In genomic region chr15:45114076-45114750, GRCh38 we compare ENCODE assay signal across 12 cellular contexts. TPM values are rescaled to one million over a fixed set of nuclear protein-coding genes. Genes with fewer than 3 reads are reported as not detected.
A peak's percentile ranks its signal among the peaks of the same experiment; 100 is the strongest.
DNase-seq lines count a peak whose midpoint lies in the region; ATAC-seq and TF ChIP-seq lines count a peak whose summit lies in the region.
"Had no signal": no experiment of that assay in that cellular context is flagged by ENCODE, and none has a peak within 500 bp of the region (broad histone marks: within the 10 kb centered on the region; RNA-seq: fewer than 3 reads in every experiment).

Gene DUOX2 (minus strand): TSS chr15:45114172. CDS start chr15:45113411, 761 bp downstream.
Gene DUOXA2 (plus strand): TSS chr15:45114326. CDS start chr15:45114606, 280 bp downstream.

- peaks cover 75 to 92% (median 85%) of the 10 kb centered on the region in 3 donors for H3K27me3 Mint-ChIP-seq in naive B cell

- H3K36me3 ChIP-seq in BE2C (no peaks in the 10 kb centered on the region), GM06990 (ENCODE audit: control insufficient read depth, insufficient read depth, low read length) (no peaks in the 10 kb centered on the region), ascending aorta (no peaks in the 10 kb centered on the region)

- H3K4me3 ChIP-seq in BE2C (ENCODE audit: low read depth, low read length) (peak within 1 kb of the TSS; percentile 33), GM06990 (replicated peaks; ENCODE audit: low read depth, low read length) (peak within 1 kb of the TSS; percentile 24), ascending aorta (peak within 1 kb of the TSS; percentile 36 to 45)

- H3K4me1 ChIP-seq in BE2C (no peaks in the 10 kb centered on the region; the same call in 1 of the 2 replicates), ascending aorta (peaks cover 7 to 18% of the 10 kb centered on the region in 2 donors)

- no peak within 1 kb of the TSS for H3K27ac ChIP-seq in ascending aorta

- no peak for TF ChIP-seq CTCF in BE2C (IDR thresholded peaks at IDR 0.05; ENCODE audit: low read depth, low read length)
- TF ChIP-seq CTCF in GM06990 (IDR thresholded peaks at IDR 0.05; ENCODE audit: insufficient read depth, low read length, poor library complexity, severe bottlenecking): no peak
- no peak for TF ChIP-seq CTCF in ascending aorta (IDR thresholded peaks at IDR 0.05)

- intact Hi-C loops in ascending aorta (cut with DNase I): no loop called here

- no peak for DNase-seq in BE2C
- no peak for DNase-seq in GM06990 (ENCODE audit: extremely low read depth, insufficient read length)
- no peak for DNase-seq in ascending aorta (ENCODE audit: low spot score in 2 of 2)
- DNase-seq in naive B cell: no peak
- DNase-seq in NCI-H345 treated with DMSO at 0.1 percent for 48 hours (lab: John Stamatoyannopoulos, UW; ENCODE audit: unreplicated experiment): no peak
- DNase-seq in iPS-NIHi7 (ENCODE audit: extremely low spot score): no peak
- DNase-seq: amniotic stem cell, GF-D8, NCI-H524 treated with DMSO at 0.1 percent for 48 hours had no signal

- H3K4me1 Mint-ChIP-seq in naive B cell: peaks cover 48 to 69% (median 63%) of the 10 kb centered on the region in 3 donors

- H3K9me3 Mint-ChIP-seq in naive B cell: peaks cover 0 to 3% (median 0%) of the 10 kb centered on the region in 7 donors

- peak within 1 kb of the TSS; percentile 66 to 90 (median 80) for H3K4me3 Mint-ChIP-seq in naive B cell

- H3K27me3 ChIP-seq in BE2C (peaks cover 42% of the 10 kb centered on the region), GM06990 (replicated peaks; ENCODE audit: control insufficient read depth, insufficient read depth, low read length) (peaks cover 14% of the 10 kb centered on the region), ascending aorta (peaks cover 14% of the 10 kb centered on the region)

- H3K27ac Mint-ChIP-seq in naive B cell: peak within 1 kb of the TSS in 5 of 6 donors; percentile 53 to 79 (median 68)

- peaks cover 0 to 8% of the 10 kb centered on the region in 2 donors for H3K36me3 Mint-ChIP-seq in naive B cell

- ATAC-seq in naive B cell (ENCODE audit: low read depth in 2 of 2): no peak
- ATAC-seq in HG02981 (IDR thresholded peaks at IDR 0.05; ENCODE audit: unreplicated experiment): no peak
- no peak for ATAC-seq in GM18520 (IDR thresholded peaks at IDR 0.05; ENCODE audit: unreplicated experiment)

- H3K9me3 ChIP-seq in BE2C (no peaks in the 10 kb centered on the region), ascending aorta (no peaks in the 10 kb centered on the region)

RNA-seq across cellular contexts. Expression of gene DUOX2, which starts in this region (rescaled TPM):
- polyA plus RNA-seq in BE2C (2012; ENCODE audit: insufficient read depth, insufficient read length, low read depth): 0.66 TPM
- total RNA-seq in ascending aorta: 2.3 TPM
- polyA plus RNA-seq in naive B cell (ENCODE audit: low read depth in 6 of 6): under 1 TPM in 1 of 6 donors, not detected in 5; 0.08 TPM

RNA-seq across cellular contexts. Expression of gene DUOXA2, which starts in this region (rescaled TPM):
- polyA plus RNA-seq in BE2C (2012; ENCODE audit: insufficient read depth, insufficient read length, low read depth): not detected
- total RNA-seq in ascending aorta: 0.32 TPM
- not detected for polyA plus RNA-seq in naive B cell (ENCODE audit: low read depth in 6 of 6)
- total RNA-seq: mononuclear cell had no signal
